ENCODE assay signal across 8 cellular contexts in genomic region chr2:10331702-10332401, GRCh38. TPM values are rescaled to one million over a fixed set of nuclear protein-coding genes. Genes with fewer than 3 reads are reported as not detected.
DNase-seq lines count a peak whose midpoint lies in the region; ATAC-seq and TF ChIP-seq lines count a peak whose summit lies in the region.

No MANE protein-coding gene starts in this region.

- H3K4me1 ChIP-seq in mononuclear cell (ENCODE audit: insufficient read depth, low read length) = peaks cover 72% of the 10 kb centered on the region

- no peaks in the 10 kb centered on the region for H3K27me3 ChIP-seq in mononuclear cell (ENCODE audit: insufficient read depth, low read length)

- no peaks in the 10 kb centered on the region for H3K27me3 Mint-ChIP-seq in activated T-helper 2 cell treated with anti-CD3 and anti-CD28 coated beads, Interferon-gamma antibody, Interleukin-2, Interleukin-4, amounts not matched to agents 10 μg/mL and 5 μg/mL and 100 μg/mL, durations not matched to agents 14 hours and 24 hours and 36 hours (ENCODE audit: low read depth)
- H3K27me3 Mint-ChIP-seq in type B pancreatic cell = no peaks in the 10 kb centered on the region

- H3K27ac Mint-ChIP-seq in activated T-helper 2 cell treated with anti-CD3 and anti-CD28 coated beads, Interferon-gamma antibody, Interleukin-2, Interleukin-4, amounts not matched to agents 10 μg/mL and 5 μg/mL and 100 μg/mL, durations not matched to agents 14 hours and 24 hours and 36 hours = peak overlapping the region; percentile 92
- H3K27ac Mint-ChIP-seq in type B pancreatic cell = peak overlapping the region; percentile 70

- no peaks in the 10 kb centered on the region for H3K9me3 ChIP-seq in mononuclear cell (ENCODE audit: low read depth, low read length)

- H3K36me3 Mint-ChIP-seq in activated T-helper 2 cell treated with anti-CD3 and anti-CD28 coated beads, Interferon-gamma antibody, Interleukin-2, Interleukin-4, amounts not matched to agents 10 μg/mL and 5 μg/mL and 100 μg/mL, durations not matched to agents 14 hours and 24 hours and 36 hours (ENCODE audit: low read depth) = peaks cover 31% of the 10 kb centered on the region
- no peaks in the 10 kb centered on the region for H3K36me3 Mint-ChIP-seq in type B pancreatic cell

- intact Hi-C loops in activated T-helper 2 cell treated with anti-CD3 and anti-CD28 coated beads, Interferon-gamma antibody, Interleukin-2, Interleukin-4, amounts not matched to agents 10 μg/mL and 5 μg/mL and 100 μg/mL, durations not matched to agents 14 hours and 24 hours and 36 hours (cut with micrococcal nuclease) = loop anchor here (1.0 to 5.0 kb wide), 5 partner anchors 30 to 210 kb away; partner anchors contain the start of genes HPCAL1 and RRM2

- ATAC-seq in GM18858 (IDR thresholded peaks at IDR 0.05; ENCODE audit: unreplicated experiment) (peak; percentile 77), HG02981 (IDR thresholded peaks at IDR 0.05; ENCODE audit: unreplicated experiment) (peak; percentile 44)

- peak overlapping the region; percentile 27 for H3K4me3 ChIP-seq in mononuclear cell (ENCODE audit: low read length)

- H3K4me1 Mint-ChIP-seq in activated T-helper 2 cell treated with anti-CD3 and anti-CD28 coated beads, Interferon-gamma antibody, Interleukin-2, Interleukin-4, amounts not matched to agents 10 μg/mL and 5 μg/mL and 100 μg/mL, durations not matched to agents 14 hours and 24 hours and 36 hours (ENCODE audit: low read depth) = peaks cover 58% of the 10 kb centered on the region
- peaks cover 44% of the 10 kb centered on the region for H3K4me1 Mint-ChIP-seq in type B pancreatic cell (ENCODE audit: unreplicated experiment)

- H3K4me3 Mint-ChIP-seq in activated T-helper 2 cell treated with anti-CD3 and anti-CD28 coated beads, Interferon-gamma antibody, Interleukin-2, Interleukin-4, amounts not matched to agents 10 μg/mL and 5 μg/mL and 100 μg/mL, durations not matched to agents 14 hours and 24 hours and 36 hours (ENCODE audit: low read depth) = peak overlapping the region; percentile 95
- H3K4me3 Mint-ChIP-seq in type B pancreatic cell = no peak overlapping the region

- peaks cover 5% of the 10 kb centered on the region for H3K9me3 Mint-ChIP-seq in activated T-helper 2 cell treated with anti-CD3 and anti-CD28 coated beads, Interferon-gamma antibody, Interleukin-2, Interleukin-4, amounts not matched to agents 10 μg/mL and 5 μg/mL and 100 μg/mL, durations not matched to agents 14 hours and 24 hours and 36 hours
- no peaks in the 10 kb centered on the region for H3K9me3 Mint-ChIP-seq in type B pancreatic cell

- DNase-seq in NOMO-1 treated with dmso at 0.1 percent for 144 hours (lab: John Stamatoyannopoulos, UW; ENCODE audit: unreplicated experiment) (peak; percentile 94), type B pancreatic cell (ENCODE audit: extremely low spot score, unreplicated experiment) (no peak), NK-92 (lab: John Stamatoyannopoulos, UW; ENCODE audit: unreplicated experiment) (no peak), HUDEP-2 (lab: John Stamatoyannopoulos, UW; ENCODE audit: unreplicated experiment in 76 of 76) (no peak)
- peak; percentile 36 for DNase-seq in activated T-helper 2 cell treated with anti-CD3 and anti-CD28 coated beads, Interferon-gamma antibody, Interleukin-2, Interleukin-4, amounts not matched to agents 10 μg/mL and 5 μg/mL and 100 μg/mL, durations not matched to agents 14 hours and 24 hours and 36 hours (ENCODE audit: low spot score)

- TF ChIP-seq CTCF in type B pancreatic cell (conservative IDR thresholded peaks at IDR 0.05) = no peak

RNA-seq across cellular contexts. Expression of gene HPCAL1, which starts 29.1 kb away (rescaled TPM):
- total RNA-seq in activated T-helper 2 cell treated with anti-CD3 and anti-CD28 coated beads, Interferon-gamma antibody, Interleukin-2, Interleukin-4, amounts not matched to agents 10 μg/mL and 5 μg/mL and 100 μg/mL, durations not matched to agents 14 hours and 24 hours and 36 hours = 102 and 110 TPM in 2 replicates
- total RNA-seq in mononuclear cell (34.7 TPM), type B pancreatic cell (ENCODE audit: low replicate concordance) (13.4 and 17.8 TPM in 2 replicates)

Comparison
In these comparisons a context has a peak if more than half of its experiments do, and no peak if none do; other contexts are left out.
1. DNase-seq: peak in NOMO-1 treated with dmso at 0.1 percent for 144 hours (single experiment) and activated T-helper 2 cell treated with anti-CD3 and anti-CD28 coated beads, Interferon-gamma antibody, Interleukin-2, Interleukin-4, amounts not matched to agents 10 μg/mL and 5 μg/mL and 100 μg/mL, durations not matched to agents 14 hours and 24 hours and 36 hours (single experiment); none in type B pancreatic cell (single experiment), NK-92 (single experiment) and HUDEP-2 (0 of 76).